16 cellular contexts compared by ENCODE assay signal in genomic region chr7:69837387-69838068, GRCh38.
DNase-seq lines count a peak whose midpoint lies in the region; ATAC-seq, FAIRE-seq and TF ChIP-seq lines count a peak whose summit lies in the region.
"Had no signal": no experiment of that assay in that cellular context is flagged by ENCODE, and none has a peak within 500 bp of the region (broad histone marks: within the 10 kb centered on the region; RNA-seq: fewer than 3 reads in every experiment).

No MANE protein-coding gene starts in this region.

- in situ Hi-C loops in ACHN (cut with HindIII; ENCODE audit: low pct_ligation_motif_present, low pct_unique_long_range_greater_than_20kb, low sequenced_read_pairs): no loop called here

- H3K9me3 ChIP-seq in HUES64 (ENCODE audit: insufficient read depth, low read depth, low read length): no peaks in the 10 kb centered on the region
- H3K9me3 ChIP-seq in kidney (ENCODE audit: control insufficient read depth in 1 of 2, low read length in 2 of 2): no peaks in the 10 kb centered on the region
- H3K9me3 ChIP-seq in right lobe of liver: no peaks in the 10 kb centered on the region
- H3K9me3 ChIP-seq: A549, heart right ventricle, right atrium auricular region, thoracic aorta had no signal

- H3K27me3 ChIP-seq in HUES64 (ENCODE audit: insufficient read depth, low read length) (no peaks in the 10 kb centered on the region), right lobe of liver (no peaks in the 10 kb centered on the region)
- H3K27me3 ChIP-seq: right atrium auricular region had no signal

- peak; percentile 41 for DNase-seq in A172 (ENCODE audit: low spot score)
- peak; percentile 9 for DNase-seq in NCI-H446 treated with DMSO at 0.1 percent for 48 hours (lab: John Stamatoyannopoulos, UW)
- DNase-seq in fibroblast of mammary gland (ENCODE audit: low read depth): peak; percentile 61
- no peak for DNase-seq in kidney
- DNase-seq in germinal center (ENCODE audit: low spot score): no peak
- no peak for DNase-seq in right lobe of liver
- DNase-seq in ACHN: no peak
- DNase-seq: activated CD4-positive, CD25-positive, alpha-beta regulatory T cell; effector CD8-positive, alpha-beta T cell; heart right ventricle; NCI-H1694 treated with DMSO at 0.1 percent for 48 hours; SHP77 treated with DMSO at 0.1 percent for 48 hours had no signal

- WGBS in HUES64: 18% methylated on average over 6 of the region's 6 CpGs
- WGBS in right lobe of liver (ENCODE audit: insufficient coverage, low coverage, low lambda C conversion rate, missing lambda C conversion rate): 76% methylated on average over 6 of the region's 6 CpGs

- intact Hi-C loops in kidney (cut with DNase I): no loop called here
- intact Hi-C loops in right lobe of liver (cut with DNase I): no loop called here

- no peak for TF ChIP-seq POLR2A in right lobe of liver (IDR thresholded peaks at IDR 0.05)

- peak overlapping the region; percentile 51; the same call in 1 of the 2 replicates for H3K9ac ChIP-seq in HUES64 (ENCODE audit: low read depth, low read length)
- no peak overlapping the region for H3K9ac ChIP-seq in kidney (ENCODE audit: low read length in 2 of 2)

- no peak for ATAC-seq in right lobe of liver
- ATAC-seq: A549, heart right ventricle had no signal

- H3K36me3 ChIP-seq in HUES64 (ENCODE audit: insufficient read depth, low read length): no peaks in the 10 kb centered on the region
- H3K36me3 ChIP-seq in kidney (ENCODE audit: control insufficient read depth in 1 of 2, insufficient read depth in 2 of 2, low read length in 2 of 2): no peaks in the 10 kb centered on the region
- no peaks in the 10 kb centered on the region for H3K36me3 ChIP-seq in right lobe of liver
- H3K36me3 ChIP-seq: heart right ventricle, right atrium auricular region, thoracic aorta had no signal

- H3K27ac ChIP-seq in HUES64 (ENCODE audit: low read depth, low read length) (peak overlapping the region; percentile 90), kidney (ENCODE audit: low read depth in 2 of 2, low read length in 2 of 2) (no peak overlapping the region), right lobe of liver (no peak overlapping the region)
- H3K27ac ChIP-seq: A549, heart right ventricle, right atrium auricular region, thoracic aorta had no signal

- TF ChIP-seq CTCF in fibroblast of mammary gland (conservative IDR thresholded peaks at IDR 0.05; ENCODE audit: control insufficient read depth, insufficient read depth, low read depth, low read length) (no peak), kidney (IDR thresholded peaks at IDR 0.05; ENCODE audit: borderline replicate concordance, extremely low read depth, insufficient read depth) (no peak), right lobe of liver (IDR thresholded peaks at IDR 0.05) (no peak)

- H3K4me3 ChIP-seq in HUES64 (ENCODE audit: low read length): no peak overlapping the region
- H3K4me3 ChIP-seq in fibroblast of mammary gland (ENCODE audit: control insufficient read depth, low read depth, low read length): no peak overlapping the region
- H3K4me3 ChIP-seq in kidney (ENCODE audit: low read length in 2 of 2): no peak overlapping the region
- no peak overlapping the region for H3K4me3 ChIP-seq in right lobe of liver
- H3K4me3 ChIP-seq: A549, heart right ventricle, right atrium auricular region, thoracic aorta had no signal

- H3K4me1 ChIP-seq in HUES64 (ENCODE audit: insufficient read depth, low read length): peaks cover 72% of the 10 kb centered on the region
- no peaks in the 10 kb centered on the region for H3K4me1 ChIP-seq in kidney (ENCODE audit: control insufficient read depth in 1 of 2, insufficient read depth in 1 of 2, low read depth in 1 of 2, low read length in 2 of 2)
- H3K4me1 ChIP-seq in right lobe of liver: no peaks in the 10 kb centered on the region
- H3K4me1 ChIP-seq: heart right ventricle, right atrium auricular region had no signal

- no peak for FAIRE-seq in kidney (lab: Jason Lieb, UNC)
- FAIRE-seq: A549 had no signal

Comparison
In these comparisons a context has a peak if more than half of its experiments do, and no peak if none do; other contexts are left out.
1. DNase-seq: peak in A172 (single experiment), NCI-H446 treated with DMSO at 0.1 percent for 48 hours (single experiment) and fibroblast of mammary gland (single experiment); none in kidney (single experiment), germinal center (single experiment), right lobe of liver (0 of 3) and ACHN (single experiment).